Comparison of ENCODE assay signal across 11 cellular contexts in genomic region chr14:71752111-71752738, GRCh38.
"Had no signal": no experiment of that assay in that cellular context is flagged by ENCODE, and none has a peak within 500 bp of the region (broad histone marks: within the 10 kb centered on the region; RNA-seq: fewer than 3 reads in every experiment).

No MANE protein-coding gene starts in this region.

- H3K4me3 ChIP-seq: colonic mucosa, prostate gland had no signal

- H3K9me3 ChIP-seq: colonic mucosa, prostate gland had no signal

- H3K4me1 ChIP-seq: colonic mucosa, prostate gland had no signal

- H3K9me3 Mint-ChIP-seq: natural killer cell treated with Interleukin-12 subunit alpha and Interleukin-12 subunit beta and Interleukin-15 and Interleukin-18, amount 100 ng/mL, for 72 hours had no signal

- H3K27ac Mint-ChIP-seq: activated CD4-positive, alpha-beta T cell treated with anti-CD3 and anti-CD28 coated beads for 36 hours; activated CD8-positive, alpha-beta T cell treated with anti-CD3 and anti-CD28 coated beads for 36 hours; activated naive CD8-positive, alpha-beta T cell treated with anti-CD3 and anti-CD28 coated beads for 36 hours; activated T-cell treated with anti-CD3 and anti-CD28 coated beads, Interleukin-2, amount 50 U/mL, for 72 hours; natural killer cell treated with Interleukin-12 subunit alpha and Interleukin-12 subunit beta and Interleukin-15 and Interleukin-18, amount 100 ng/mL, for 72 hours; stimulated activated naive CD8-positive, alpha-beta T cell treated with anti-CD3 and anti-CD28 coated beads, Interleukin-15, amount 100 ng/mL, for 72 hours had no signal

- H3K27me3 ChIP-seq: colonic mucosa had no signal

- H3K27me3 Mint-ChIP-seq: activated CD4-positive, alpha-beta T cell treated with anti-CD3 and anti-CD28 coated beads for 36 hours; activated naive CD8-positive, alpha-beta T cell treated with anti-CD3 and anti-CD28 coated beads for 36 hours; brain; natural killer cell treated with Interleukin-12 subunit alpha and Interleukin-12 subunit beta and Interleukin-15 and Interleukin-18, amount 100 ng/mL, for 72 hours had no signal

- H3K27ac ChIP-seq: colonic mucosa, prostate gland, thoracic aorta had no signal

- H3K36me3 Mint-ChIP-seq: natural killer cell treated with Interleukin-12 subunit alpha and Interleukin-12 subunit beta and Interleukin-15 and Interleukin-18, amount 100 ng/mL, for 72 hours had no signal

- FAIRE-seq: islet of Langerhans had no signal

- H3K36me3 ChIP-seq: colonic mucosa, prostate gland, thoracic aorta had no signal

- H3K4me3 Mint-ChIP-seq: activated CD4-positive, alpha-beta T cell treated with anti-CD3 and anti-CD28 coated beads for 36 hours; activated CD8-positive, alpha-beta T cell treated with anti-CD3 and anti-CD28 coated beads for 36 hours; activated naive CD8-positive, alpha-beta T cell treated with anti-CD3 and anti-CD28 coated beads for 36 hours; natural killer cell treated with Interleukin-12 subunit alpha and Interleukin-12 subunit beta and Interleukin-15 and Interleukin-18, amount 100 ng/mL, for 72 hours had no signal
